In genomic region chr18:48546411-48546810, GRCh38 we compare ENCODE assay signal across 10 cellular contexts. TPM values are rescaled to one million over a fixed set of nuclear protein-coding genes. Genes with fewer than 3 reads are reported as not detected.
DNase-seq lines count a peak whose midpoint lies in the region; ATAC-seq and TF ChIP-seq lines count a peak whose summit lies in the region.
"Had no signal": no experiment of that assay in that cellular context is flagged by ENCODE, and none has a peak within 500 bp of the region (broad histone marks: within the 10 kb centered on the region; RNA-seq: fewer than 3 reads in every experiment).

No MANE protein-coding gene starts in this region.

- no peaks in the 10 kb centered on the region for H3K9me3 ChIP-seq in ascending aorta
- H3K9me3 ChIP-seq in right cardiac atrium (ENCODE audit: control insufficient read depth, low read length): no peaks in the 10 kb centered on the region
- no peaks in the 10 kb centered on the region for H3K9me3 ChIP-seq in gastrocnemius medialis
- no peaks in the 10 kb centered on the region for H3K9me3 ChIP-seq in Peyer's patch

- TF ChIP-seq CTCF in ascending aorta (IDR thresholded peaks at IDR 0.05) (no peak), gastrocnemius medialis (IDR thresholded peaks at IDR 0.05 in 4 of 5, conservative IDR thresholded peaks at IDR 0.05 in 1 of 5) (no peak), Peyer's patch (IDR thresholded peaks at IDR 0.05) (no peak)

- in situ Hi-C loops in gastrocnemius medialis (cut with MboI; ENCODE audit: low sequenced_read_pairs in 4 of 4): loop anchor here in 1 of 4 donors (25.0 kb wide), 1 partner anchor 391 kb away; no protein-coding TSS in a partner anchor
- in situ Hi-C loops in G401 (cut with HindIII; ENCODE audit: low sequenced_read_pairs): no loop called here

- H3K36me3 ChIP-seq in ascending aorta (peaks cover 0 to 3% of the 10 kb centered on the region in 2 donors), gastrocnemius medialis (no peaks in the 10 kb centered on the region), Peyer's patch (no peaks in the 10 kb centered on the region)

- no peak overlapping the region for H3K4me3 ChIP-seq in ascending aorta
- H3K4me3 ChIP-seq in right cardiac atrium (ENCODE audit: low read length): no peak overlapping the region
- no peak overlapping the region for H3K4me3 ChIP-seq in gastrocnemius medialis
- no peak overlapping the region for H3K4me3 ChIP-seq in Peyer's patch

- no peak for ATAC-seq in right cardiac atrium
- ATAC-seq in gastrocnemius medialis: no peak
- ATAC-seq in GM19455 (IDR thresholded peaks at IDR 0.05; ENCODE audit: unreplicated experiment): no peak
- ATAC-seq: activated T-cell treated with anti-CD3 and anti-CD28 coated beads, Interleukin-2, amount 50 U/mL, for 72 hours had no signal

- H3K27ac ChIP-seq in ascending aorta (peak overlapping the region; percentile 60 to 65), right cardiac atrium (ENCODE audit: low read length) (peak overlapping the region; percentile 77), gastrocnemius medialis (peak overlapping the region; percentile 53 to 77 (median 72)), Peyer's patch (peak overlapping the region in 1 of 4 donors; percentile 45)

- intact Hi-C loops in ascending aorta (cut with DNase I) (no loop called here), right cardiac atrium (cut with DNase I) (no loop called here), gastrocnemius medialis (cut with DNase I; ENCODE audit: low total_unique reads) (loop anchor here (5.0 to 10.0 kb wide), 7 partner anchors 56 to 1738 kb away; partner anchors contain the start of genes ACAA2, C18orf32, CXXC1 and MBD1)

- H3K27me3 ChIP-seq in ascending aorta (no peaks in the 10 kb centered on the region), right cardiac atrium (ENCODE audit: control insufficient read depth, insufficient read depth) (no peaks in the 10 kb centered on the region), gastrocnemius medialis (no peaks in the 10 kb centered on the region), Peyer's patch (no peaks in the 10 kb centered on the region)

- no peak for TF ChIP-seq POLR2A in gastrocnemius medialis (IDR thresholded peaks at IDR 0.05)
- no peak for TF ChIP-seq POLR2A in Peyer's patch (IDR thresholded peaks at IDR 0.05)

- H3K4me1 ChIP-seq in ascending aorta (peaks cover 19 to 45% of the 10 kb centered on the region in 2 donors), right cardiac atrium (ENCODE audit: control insufficient read depth, insufficient read depth, low read length) (peaks cover 39% of the 10 kb centered on the region), gastrocnemius medialis (peaks cover 54 to 72% of the 10 kb centered on the region in 2 donors), Peyer's patch (peaks cover 0 to 21% (median 2%) of the 10 kb centered on the region in 4 donors)

- WGBS in right cardiac atrium: 67% methylated on average over 7 of the region's 7 CpGs

- DNase-seq in HCEC 1CT (peak; percentile 17), ascending aorta (ENCODE audit: low spot score in 2 of 2) (no peak), right cardiac atrium (no peak), gastrocnemius medialis (no peak), G401 (ENCODE audit: low spot score) (no peak), Peyer's patch (no peak)
- no peak for DNase-seq in activated CD4-positive, alpha-beta T cell treated with anti-CD3 and anti-CD28 coated beads, Interleukin-2, amount 50 U/mL, for 1 hour
- DNase-seq: activated T-cell treated with anti-CD3 and anti-CD28 coated beads, Interleukin-2, amount 50 U/mL, for 72 hours; NCI-H187 treated with DMSO at 0.1 percent for 48 hours had no signal

RNA-seq across cellular contexts. Expression of gene CTIF, which starts 7.6 kb away (rescaled TPM):
- total RNA-seq in ascending aorta (55.3 TPM), right cardiac atrium (10 to 100 TPM; 41.0 to 78.2 (median 49.8) TPM), gastrocnemius medialis (10 to 100 TPM; 20.2 to 35.4 (median 23.1) TPM), Peyer's patch (100 to 1,000 TPM in 1 of 4 donors, 10 to 100 TPM in 3; 16.6 to 116 (median 34.5) TPM)
- polyA plus RNA-seq in right cardiac atrium: 42.3 TPM
- 4.6 and 5.9 TPM in 2 replicates for total RNA-seq in G401 (2014; rRNA removed; shearing (Covaris generic))
